In the genomic region with DNA sequence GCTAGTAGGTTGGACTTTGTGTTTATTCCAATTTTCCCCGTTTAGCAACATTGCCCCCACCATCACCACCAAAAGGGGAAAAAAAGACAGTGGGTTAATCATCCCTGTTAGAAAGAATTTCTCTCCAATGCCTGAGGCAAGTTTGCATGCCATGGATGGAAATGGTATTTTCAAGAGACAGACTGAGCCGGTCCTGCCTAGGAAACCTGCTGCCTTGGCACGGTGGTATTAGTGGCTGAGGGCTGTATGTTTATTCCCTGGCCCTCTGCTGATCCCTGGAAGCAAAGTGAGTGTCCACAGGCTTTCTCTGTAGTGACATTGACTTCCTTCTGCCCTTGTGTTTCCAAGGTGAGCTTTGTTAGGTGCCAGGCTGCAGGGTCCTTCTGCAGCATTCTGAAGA, we compare ENCODE assay signal across 22 cellular contexts.
"Had no signal": no experiment of that assay in that cellular context is flagged by ENCODE, and none has a peak within 500 bp of the region (broad histone marks: within the 10 kb centered on the region; RNA-seq: fewer than 3 reads in every experiment).

No MANE protein-coding gene starts in this region.

- H3K27me3 Mint-ChIP-seq: memory B cell; naive thymus-derived CD4-positive, alpha-beta T cell had no signal

- H3K27ac Mint-ChIP-seq: immature natural killer cell; memory B cell; naive thymus-derived CD4-positive, alpha-beta T cell had no signal

- DNase-seq: dermis blood vessel endothelial cell; effector CD4-positive, alpha-beta T cell; effector memory CD4-positive, alpha-beta T cell; foreskin keratinocyte; heart left ventricle; hypothalamus; immature natural killer cell; islet precursor cell; kidney; left cardiac atrium; left lung; left ventricle myocardium superior; lower lobe of right lung; mesendoderm; midbrain; naive thymus-derived CD4-positive, alpha-beta T cell had no signal

- H3K36me3 ChIP-seq: esophagus muscularis mucosa, gastroesophageal sphincter, heart left ventricle, left lung, lower lobe of right lung had no signal

- H3K4me1 ChIP-seq: esophagus muscularis mucosa, foreskin keratinocyte, gastroesophageal sphincter, heart left ventricle, left lung, lower lobe of right lung had no signal

- H3K9me3 ChIP-seq: esophagus muscularis mucosa, gastroesophageal sphincter, heart left ventricle, left lung, lower lobe of right lung had no signal

- H3K4me3 ChIP-seq: coronary artery, dorsolateral prefrontal cortex, esophagus muscularis mucosa, gastroesophageal sphincter, heart left ventricle, hepatocyte, left lung, lower lobe of right lung had no signal

- H3K27me3 ChIP-seq: dorsolateral prefrontal cortex, foreskin keratinocyte, gastroesophageal sphincter, heart left ventricle, hepatocyte, left lung had no signal

- H3K4me3 Mint-ChIP-seq: immature natural killer cell; memory B cell; naive thymus-derived CD4-positive, alpha-beta T cell had no signal

- ATAC-seq: foreskin keratinocyte; gastroesophageal sphincter; heart left ventricle; left cardiac atrium; left lung; left ventricle myocardium superior; lower lobe of right lung; naive thymus-derived CD4-positive, alpha-beta T cell had no signal

- H3K4me1 Mint-ChIP-seq: immature natural killer cell; memory B cell; naive thymus-derived CD4-positive, alpha-beta T cell had no signal

- H3K36me3 Mint-ChIP-seq: memory B cell had no signal
